ENCODE assay signal across 1 cellular context in the genomic region with DNA sequence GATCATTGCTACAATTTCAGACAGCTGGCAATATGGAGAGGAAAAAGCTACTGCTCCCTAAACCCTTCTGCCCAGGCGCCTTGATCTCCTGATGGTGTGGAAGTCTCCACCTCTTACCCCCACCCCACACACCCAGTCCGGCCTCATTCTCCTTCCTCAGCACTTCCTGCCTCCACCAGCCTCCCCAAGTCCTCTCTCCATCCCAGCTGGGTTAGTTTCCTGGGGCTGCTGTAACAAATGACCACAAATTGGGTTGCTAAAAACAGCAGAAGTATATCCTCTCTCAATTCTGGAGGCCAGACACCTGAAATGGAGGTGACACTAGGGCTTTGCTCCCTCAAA.
TF ChIP-seq lines count a peak whose summit lies in the region.

No MANE protein-coding gene starts in this region.

TF ChIP-seq in HEK293, 187 proteins besides CTCF, POLR2A, EP300 and RAD21 (continued from another document):
- TF ChIP-seq, protein P1, sequence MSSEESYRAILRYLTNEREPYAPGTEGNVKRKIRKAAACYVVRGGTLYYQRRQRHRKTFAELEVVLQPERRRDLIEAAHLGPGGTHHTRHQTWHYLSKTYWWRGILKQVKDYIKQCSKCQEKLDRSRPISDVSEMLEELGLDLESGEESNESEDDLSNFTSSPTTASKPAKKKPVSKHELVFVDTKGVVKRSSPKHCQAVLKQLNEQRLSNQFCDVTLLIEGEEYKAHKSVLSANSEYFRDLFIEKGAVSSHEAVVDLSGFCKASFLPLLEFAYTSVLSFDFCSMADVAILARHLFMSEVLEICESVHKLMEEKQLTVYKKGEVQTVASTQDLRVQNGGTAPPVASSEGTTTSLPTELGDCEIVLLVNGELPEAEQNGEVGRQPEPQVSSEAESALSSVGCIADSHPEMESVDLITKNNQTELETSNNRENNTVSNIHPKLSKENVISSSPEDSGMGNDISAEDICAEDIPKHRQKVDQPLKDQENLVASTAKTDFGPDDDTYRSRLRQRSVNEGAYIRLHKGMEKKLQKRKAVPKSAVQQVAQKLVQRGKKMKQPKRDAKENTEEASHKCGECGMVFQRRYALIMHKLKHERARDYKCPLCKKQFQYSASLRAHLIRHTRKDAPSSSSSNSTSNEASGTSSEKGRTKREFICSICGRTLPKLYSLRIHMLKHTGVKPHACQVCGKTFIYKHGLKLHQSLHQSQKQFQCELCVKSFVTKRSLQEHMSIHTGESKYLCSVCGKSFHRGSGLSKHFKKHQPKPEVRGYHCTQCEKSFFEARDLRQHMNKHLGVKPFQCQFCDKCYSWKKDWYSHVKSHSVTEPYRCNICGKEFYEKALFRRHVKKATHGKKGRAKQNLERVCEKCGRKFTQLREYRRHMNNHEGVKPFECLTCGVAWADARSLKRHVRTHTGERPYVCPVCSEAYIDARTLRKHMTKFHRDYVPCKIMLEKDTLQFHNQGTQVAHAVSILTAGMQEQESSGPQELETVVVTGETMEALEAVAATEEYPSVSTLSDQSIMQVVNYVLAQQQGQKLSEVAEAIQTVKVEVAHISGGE (tag by site-specific recombination; conservative IDR thresholded peaks at IDR 0.05; ENCODE audit: low read depth), result peak; percentile 92
TF ChIP-seq in HEK293: peak in this region for 2.
